Comparison of ENCODE assay signal across 20 cellular contexts in the genomic region with DNA sequence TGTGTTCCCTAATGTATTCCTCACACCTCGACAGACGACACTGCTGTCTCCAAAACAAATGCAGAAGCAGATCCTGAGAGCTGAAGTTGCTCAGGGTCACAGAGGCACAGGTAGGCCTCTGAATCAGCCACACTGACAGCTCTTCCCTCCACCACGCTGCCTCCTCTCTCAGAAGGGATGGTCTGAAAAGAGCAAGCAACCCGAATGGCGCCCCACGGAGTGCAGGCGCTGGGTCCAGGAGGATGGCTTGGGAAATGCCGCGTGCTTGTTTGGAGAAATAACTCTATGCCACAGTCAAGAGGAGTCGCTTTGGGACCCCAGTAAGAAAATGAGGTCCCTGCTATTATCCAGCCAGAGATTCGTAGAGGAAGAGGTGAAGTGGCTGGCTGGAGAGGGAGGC. TPM values are rescaled to one million over a fixed set of nuclear protein-coding genes. Genes with fewer than 3 reads are reported as not detected.
A peak's percentile ranks its signal among the peaks of the same experiment; 100 is the strongest.
DNase-seq lines count a peak whose midpoint lies in the region; ATAC-seq and TF ChIP-seq lines count a peak whose summit lies in the region.
"Had no signal": no experiment of that assay in that cellular context is flagged by ENCODE, and none has a peak within 500 bp of the region (broad histone marks: within the 10 kb centered on the region; RNA-seq: fewer than 3 reads in every experiment).

No MANE protein-coding gene starts in this region.

- no peak overlapping the region for H3K4me3 Mint-ChIP-seq in activated CD4-positive, alpha-beta T cell treated with anti-CD3 and anti-CD28 coated beads, Interleukin-2, amount 10 ng/mL, durations not matched to agents 7 days and 5 days
- H3K4me3 Mint-ChIP-seq in CD8-positive, alpha-beta T cell, result no peak overlapping the region
- H3K4me3 Mint-ChIP-seq in activated T-helper 17 cell treated with anti-CD3 and anti-CD28 coated beads, Interleukin-2, amount 50 U/mL, for 72 hours, result no peak overlapping the region
- H3K4me3 Mint-ChIP-seq: IgD-negative memory B cell had no signal

- H3K27me3 ChIP-seq in CD8-positive, alpha-beta T cell (ENCODE audit: insufficient read depth, low read length), result no peaks in the 10 kb centered on the region
- H3K27me3 ChIP-seq in brain microvascular endothelial cell (replicated peaks), result no peaks in the 10 kb centered on the region

- DNase-seq in activated CD4-positive, alpha-beta T cell treated with anti-CD3 and anti-CD28 coated beads, Interleukin-2, amount 10 ng/mL, durations not matched to agents 7 days and 5 days, result no peak
- DNase-seq in activated CD4-positive, alpha-beta T cell treated with anti-CD3 and anti-CD28 coated beads, Interleukin-2, amount 50 U/mL, for 1 hour, result no peak
- DNase-seq in CD8-positive, alpha-beta T cell, result no peak
- DNase-seq in posterior vena cava (ENCODE audit: low spot score), result peak; percentile 20
- DNase-seq in brain microvascular endothelial cell, result no peak
- DNase-seq in NCI-H2171 treated with DMSO at 0.1 percent for 48 hours (lab: John Stamatoyannopoulos, UW), result no peak
- DNase-seq in central memory CD4-positive, alpha-beta T cell, result no peak
- DNase-seq: 8988T, DND-41, GDM1, HCEC 1CT, NCI-H1417 treated with DMSO at 0.1 percent for 48 hours, NCI-H1930, NCI-H510A, NCI-H82, PC-9 had no signal

- H3K27ac Mint-ChIP-seq in activated CD4-positive, alpha-beta T cell treated with anti-CD3 and anti-CD28 coated beads, Interleukin-2, amount 10 ng/mL, durations not matched to agents 7 days and 5 days, result peak overlapping the region; percentile 42
- peak overlapping the region; percentile 13 for H3K27ac Mint-ChIP-seq in CD8-positive, alpha-beta T cell
- H3K27ac Mint-ChIP-seq in activated T-helper 17 cell treated with anti-CD3 and anti-CD28 coated beads, Interleukin-2, amount 50 U/mL, for 72 hours, result peak overlapping the region; percentile 38

- POLR2A ChIA-PET in activated CD4-positive, alpha-beta T cell treated with anti-CD3 and anti-CD28 coated beads, Interleukin-2, amount 10 ng/mL, durations not matched to agents 7 days and 5 days (lab: Charles Lee), result no interaction called here
- POLR2A ChIA-PET in CD8-positive, alpha-beta T cell (lab: Charles Lee), result interaction anchor here (1.5 kb wide), 1 partner anchor 120 kb away, joined by 6 read pairs; a partner anchor contains a TSS

- H3K36me3 ChIP-seq in CD8-positive, alpha-beta T cell (ENCODE audit: insufficient read depth, low read length), result no peaks in the 10 kb centered on the region
- no peaks in the 10 kb centered on the region for H3K36me3 ChIP-seq in brain microvascular endothelial cell (replicated peaks)

- no peak overlapping the region for H3K4me3 ChIP-seq in CD8-positive, alpha-beta T cell (ENCODE audit: low read depth, low read length)
- no peak overlapping the region for H3K4me3 ChIP-seq in brain microvascular endothelial cell (ENCODE audit: low read depth, low read length)
- H3K4me3 ChIP-seq: GM12878, PC-9 had no signal

- no peaks in the 10 kb centered on the region for H3K9me3 ChIP-seq in CD8-positive, alpha-beta T cell (ENCODE audit: low read length)

- H3K27me3 Mint-ChIP-seq in activated CD4-positive, alpha-beta T cell treated with anti-CD3 and anti-CD28 coated beads, Interleukin-2, amount 10 ng/mL, durations not matched to agents 7 days and 5 days, result no peaks in the 10 kb centered on the region
- no peaks in the 10 kb centered on the region for H3K27me3 Mint-ChIP-seq in CD8-positive, alpha-beta T cell (ENCODE audit: low read depth)
- no peaks in the 10 kb centered on the region for H3K27me3 Mint-ChIP-seq in activated T-helper 17 cell treated with anti-CD3 and anti-CD28 coated beads, Interleukin-2, amount 50 U/mL, for 72 hours

- peaks cover 5% of the 10 kb centered on the region for H3K36me3 Mint-ChIP-seq in activated CD4-positive, alpha-beta T cell treated with anti-CD3 and anti-CD28 coated beads, Interleukin-2, amount 10 ng/mL, durations not matched to agents 7 days and 5 days (ENCODE audit: low read depth)
- peaks cover 9% of the 10 kb centered on the region for H3K36me3 Mint-ChIP-seq in CD8-positive, alpha-beta T cell
- H3K36me3 Mint-ChIP-seq in activated T-helper 17 cell treated with anti-CD3 and anti-CD28 coated beads, Interleukin-2, amount 50 U/mL, for 72 hours (ENCODE audit: low read depth), result peaks cover 7% of the 10 kb centered on the region
- H3K36me3 Mint-ChIP-seq: IgD-negative memory B cell had no signal

- no peak for ATAC-seq in CD8-positive, alpha-beta T cell
- no peak for ATAC-seq in activated T-helper 17 cell treated with anti-CD3 and anti-CD28 coated beads, Interleukin-2, amount 50 U/mL, for 72 hours (replicated peaks)
- ATAC-seq: GM12878 had no signal

- peaks cover 75% of the 10 kb centered on the region for H3K4me1 Mint-ChIP-seq in activated CD4-positive, alpha-beta T cell treated with anti-CD3 and anti-CD28 coated beads, Interleukin-2, amount 10 ng/mL, durations not matched to agents 7 days and 5 days
- H3K4me1 Mint-ChIP-seq in CD8-positive, alpha-beta T cell (ENCODE audit: low read depth), result peaks cover 58% of the 10 kb centered on the region
- H3K4me1 Mint-ChIP-seq in activated T-helper 17 cell treated with anti-CD3 and anti-CD28 coated beads, Interleukin-2, amount 50 U/mL, for 72 hours, result peaks cover 19% of the 10 kb centered on the region

- H3K27ac ChIP-seq in CD8-positive, alpha-beta T cell (ENCODE audit: low read depth, low read length), result no peak overlapping the region
- H3K27ac ChIP-seq in brain microvascular endothelial cell, result no peak overlapping the region
- H3K27ac ChIP-seq: PC-9 had no signal

- CTCF ChIA-PET in activated CD4-positive, alpha-beta T cell treated with anti-CD3 and anti-CD28 coated beads, Interleukin-2, amount 10 ng/mL, durations not matched to agents 7 days and 5 days (lab: Charles Lee), result interaction anchor here (1.8 to 7.3 kb wide), 2 partner anchors 15 to 182 kb away, joined by 5 to 57 read pairs; a partner anchor contains a TSS
- CTCF ChIA-PET in CD8-positive, alpha-beta T cell (lab: Charles Lee), result interaction anchor here (0.8 to 15.7 kb wide), 8 partner anchors 14 to 419 kb away, joined by 3 to 282 read pairs (median 12); a partner anchor contains a TSS

- in situ Hi-C loops in brain microvascular endothelial cell (cut with HindIII; ENCODE audit: low pct_ligation_motif_present, low sequenced_read_pairs), result no loop called here

- peaks cover 49% of the 10 kb centered on the region for H3K4me1 ChIP-seq in CD8-positive, alpha-beta T cell (ENCODE audit: insufficient read depth, low read length)

- no peak for TF ChIP-seq CTCF in CD8-positive, alpha-beta T cell (IDR thresholded peaks at IDR 0.05)
- no peak for TF ChIP-seq CTCF in brain microvascular endothelial cell (IDR thresholded peaks at IDR 0.05; ENCODE audit: low read depth, low read length, missing control alignments)

- H3K9me3 Mint-ChIP-seq in activated CD4-positive, alpha-beta T cell treated with anti-CD3 and anti-CD28 coated beads, Interleukin-2, amount 10 ng/mL, durations not matched to agents 7 days and 5 days, result no peaks in the 10 kb centered on the region
- H3K9me3 Mint-ChIP-seq in CD8-positive, alpha-beta T cell, result no peaks in the 10 kb centered on the region
- no peaks in the 10 kb centered on the region for H3K9me3 Mint-ChIP-seq in activated T-helper 17 cell treated with anti-CD3 and anti-CD28 coated beads, Interleukin-2, amount 50 U/mL, for 72 hours
- H3K9me3 Mint-ChIP-seq: IgD-negative memory B cell had no signal

- intact Hi-C loops in CD8-positive, alpha-beta T cell (cut with DNase I, micrococcal nuclease), result no loop called here
- intact Hi-C loops in posterior vena cava (cut with DNase I), result loop anchor here in 1 of 2 donors (5.0 kb wide), 1 partner anchor 172 kb away; a partner anchor contains a TSS

RNA-seq across cellular contexts. Expression of a gene that starts 15.9 kb away (rescaled TPM):
- 1 to 10 TPM; 7.9 to 9.5 TPM for total RNA-seq in activated CD4-positive, alpha-beta T cell treated with anti-CD3 and anti-CD28 coated beads, Interleukin-2, amount 10 ng/mL, durations not matched to agents 7 days and 5 days
- total RNA-seq in CD8-positive, alpha-beta T cell, result 10 to 100 TPM; 13.7 to 14.9 TPM
- total RNA-seq in activated T-helper 17 cell treated with anti-CD3 and anti-CD28 coated beads, Interleukin-2, amount 50 U/mL, for 72 hours, result 10 to 100 TPM in 1 of 2 donors, 1 to 10 TPM in 1; 6.7 to 10.8 TPM
- total RNA-seq in posterior vena cava, result 10 to 100 TPM; 21.3 to 26.2 TPM

RNA-seq across cellular contexts. Expression of a gene that starts 46.6 kb away (rescaled TPM):
- total RNA-seq in activated CD4-positive, alpha-beta T cell treated with anti-CD3 and anti-CD28 coated beads, Interleukin-2, amount 10 ng/mL, durations not matched to agents 7 days and 5 days, result 1 to 10 TPM; 4.1 to 5.9 TPM
- total RNA-seq in CD8-positive, alpha-beta T cell, result 1 to 10 TPM; 4.3 to 5.5 TPM
- 1 to 10 TPM in 1 of 2 donors, under 1 TPM in 1; 0.61 to 1.4 TPM for total RNA-seq in activated T-helper 17 cell treated with anti-CD3 and anti-CD28 coated beads, Interleukin-2, amount 50 U/mL, for 72 hours
- 10 to 100 TPM in 1 of 2 donors, 1 to 10 TPM in 1; 9.9 to 16.3 TPM for total RNA-seq in posterior vena cava
- total RNA-seq: HT1080 had no signal
